In the genomic region with DNA sequence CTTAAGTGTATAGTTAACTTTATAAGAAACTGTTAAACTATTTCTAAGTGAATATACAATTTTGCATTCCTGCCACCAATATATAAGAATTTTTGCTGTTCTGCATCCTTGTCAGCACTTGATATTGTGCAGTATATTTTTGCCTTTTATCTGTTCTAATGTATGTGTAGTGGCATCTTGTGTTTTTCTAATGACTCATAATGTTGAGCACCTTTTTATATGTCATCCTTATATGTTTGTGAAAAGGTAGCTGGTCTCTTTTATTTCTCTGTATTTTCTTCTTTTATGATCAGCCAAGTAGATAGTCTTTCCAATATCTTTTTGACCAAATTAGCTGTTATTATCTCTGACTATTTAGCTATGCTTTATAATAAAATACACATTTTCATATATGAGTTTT, we compare ENCODE assay signal across 21 cellular contexts.
"Had no signal": no experiment of that assay in that cellular context is flagged by ENCODE, and none has a peak within 500 bp of the region (broad histone marks: within the 10 kb centered on the region; RNA-seq: fewer than 3 reads in every experiment).

No MANE protein-coding gene starts in this region.

- H3K4me2 ChIP-seq: hepatocyte, neural progenitor cell, smooth muscle cell had no signal

- H3K4me3 ChIP-seq: hepatocyte, left ventricle myocardium inferior, neural progenitor cell, right atrium auricular region, right lobe of liver, smooth muscle cell, tibial nerve, uterus had no signal

- H3K27ac ChIP-seq: hepatocyte, left ventricle myocardium inferior, neural progenitor cell, neutrophil, right atrium auricular region, right lobe of liver, tibial nerve, uterus had no signal

- H3K27me3 ChIP-seq: hepatocyte, neural progenitor cell, neutrophil, right atrium auricular region, right lobe of liver, tibial nerve, uterus had no signal

- ATAC-seq: naive thymus-derived CD8-positive, alpha-beta T cell; right lobe of liver; stimulated activated memory B cell treated with anti-CD40 and anti-IgM and Interleukin-4, amounts not matched to agents 10 μg/mL and 1 μg/mL and 100 μg/mL, for 72 hours; stimulated activated naive CD8-positive, alpha-beta T cell treated with anti-CD3 and anti-CD28 coated beads, Interleukin-15, amount 100 ng/mL, for 72 hours had no signal

- H3K36me3 ChIP-seq: left ventricle myocardium inferior, neural progenitor cell, neutrophil, right atrium auricular region, right lobe of liver, uterus had no signal

- H3K9me3 ChIP-seq: left ventricle myocardium inferior, neutrophil, right atrium auricular region, right lobe of liver, uterus had no signal

- DNase-seq: islet precursor cell; left ventricle myocardium inferior; midbrain; naive thymus-derived CD8-positive, alpha-beta T cell; occipital lobe; right lobe of liver; stimulated activated CD4-positive, alpha-beta T cell treated with anti-CD3 and anti-CD28 coated beads, Interleukin-1b, Interleukin-23, amount 100 ng/mL, for 48 hours; stimulated activated CD4-positive, alpha-beta T cell treated with anti-CD3 and anti-CD28 coated beads, Interleukin-2, amount 100 ng/mL, for 48 hours; stimulated activated CD4-positive, alpha-beta T cell treated with anti-CD3 and anti-CD28 coated beads, Interleukin-4, amount 100 ng/mL, for 4 hours; stimulated activated CD8-positive, alpha-beta memory T cell treated with anti-CD3 and anti-CD28 coated beads, Interleukin-4, amount 100 ng/mL, for 48 hours; stimulated activated naive CD4-positive, alpha-beta T cell treated with Interleukin-2 at 50 U/mL for 16 hours; stimulated activated naive CD8-positive, alpha-beta T cell treated with anti-CD3 and anti-CD28 coated beads, Interleukin-15, amount 100 ng/mL, for 72 hours; substantia nigra; uterus had no signal

- H3K4me1 ChIP-seq: neural progenitor cell, right atrium auricular region, tibial nerve, uterus had no signal
